ENCODE assay signal across 24 cellular contexts in genomic region chr19:10842788-10843187, GRCh38. TPM values are rescaled to one million over a fixed set of nuclear protein-coding genes. Genes with fewer than 3 reads are reported as not detected.
A peak's percentile ranks its signal among the peaks of the same experiment; 100 is the strongest.
DNase-seq lines count a peak whose midpoint lies in the region; ATAC-seq, FAIRE-seq and TF ChIP-seq lines count a peak whose summit lies in the region.
"Had no signal": no experiment of that assay in that cellular context is flagged by ENCODE, and none has a peak within 500 bp of the region (broad histone marks: within the 10 kb centered on the region; RNA-seq: fewer than 3 reads in every experiment).

No MANE protein-coding gene starts in this region.

- TF ChIP-seq CTCF in BE2C (IDR thresholded peaks at IDR 0.05; ENCODE audit: low read depth, low read length) (peak; percentile 16; the same call in 1 of the 2 replicates), K562 (IDR thresholded peaks at IDR 0.05 in 2 of 3, conservative IDR thresholded peaks at IDR 0.05 in 1 of 3; ENCODE audit: insufficient read depth in 2 of 3, low read depth in 1 of 3, low read length in 3 of 3) (no peak), Calu3 (IDR thresholded peaks at IDR 0.05; ENCODE audit: unreplicated experiment) (no peak), GM13977 (IDR thresholded peaks at IDR 0.05; ENCODE audit: extremely low read depth, insufficient read depth, missing control alignments) (no peak)

- no peak overlapping the region for H2AK5ac ChIP-seq in neuronal stem cell (ENCODE audit: low read depth, low read length)

- FAIRE-seq in K562 (lab: Jason Lieb, UNC), result no peak
- FAIRE-seq: A549, D721Med, G401.6, GM12891, GM18507 had no signal

- no peak for TF ChIP-seq EP300 in K562 (IDR thresholded peaks at IDR 0.05; ENCODE audit: low read length)

- no peak overlapping the region for H3K18ac ChIP-seq in neuronal stem cell (ENCODE audit: low read length)

- H3K27me3 Mint-ChIP-seq in stimulated activated naive B cell treated with anti-CD40 and anti-IgM and Interleukin-4, amounts not matched to agents 10 μg/mL and 1 μg/mL and 100 μg/mL, for 72 hours, result no peaks in the 10 kb centered on the region
- no peaks in the 10 kb centered on the region for H3K27me3 Mint-ChIP-seq in Calu3 (ENCODE audit: unreplicated experiment)
- H3K27me3 Mint-ChIP-seq: CD4-positive, alpha-beta memory T cell had no signal

- H3K79me2 ChIP-seq in K562 (ENCODE audit: control insufficient read depth, insufficient read depth, low read length), result no peaks in the 10 kb centered on the region

- H4K91ac ChIP-seq in neuronal stem cell (ENCODE audit: low read depth, low read length, poor library complexity), result no peak overlapping the region

- no peak for TF ChIP-seq POLR2A in K562 (conservative IDR thresholded peaks at IDR 0.05)

- in situ Hi-C loops in K562 (cut with MboI) (no loop called here), GM13977 (cut with MboI; ENCODE audit: low pct_unique_long_range_greater_than_20kb, low sequenced_read_pairs, unreplicated experiment) (no loop called here)

- H3K23ac ChIP-seq in neuronal stem cell (ENCODE audit: low read depth, low read length, poor library complexity), result no peak overlapping the region

- no peak overlapping the region for H2BK15ac ChIP-seq in neuronal stem cell (ENCODE audit: low read length)

- TF ChIP-seq RAD21 in K562 (CRISPR knock-in tag; conservative IDR thresholded peaks at IDR 0.05 in 1 of 2, IDR thresholded peaks at IDR 0.05 in 1 of 2), result no peak

- POLR2A ChIA-PET in K562 (lab: Yijun Ruan, JAX), result interaction anchor here (1.0 to 1.2 kb wide), 3 partner anchors 12 to 21 kb away, joined by 3 to 5 read pairs (median 3); no protein-coding TSS in a partner anchor

- no peak overlapping the region for H3K4me3 Mint-ChIP-seq in stimulated activated naive B cell treated with anti-CD40 and anti-IgM and Interleukin-4, amounts not matched to agents 10 μg/mL and 1 μg/mL and 100 μg/mL, for 72 hours
- H3K4me3 Mint-ChIP-seq in Calu3 (ENCODE audit: low read depth, unreplicated experiment), result no peak overlapping the region
- H3K4me3 Mint-ChIP-seq: B cell; CD14-positive monocyte; CD4-positive, alpha-beta memory T cell; CD4-positive, CD25-positive, alpha-beta regulatory T cell; CD8-positive, alpha-beta memory T cell had no signal

- no peaks in the 10 kb centered on the region for H4K20me1 ChIP-seq in K562 (replicated peaks; ENCODE audit: control insufficient read depth, insufficient read depth, low read length)
- H4K20me1 ChIP-seq: BLaER1 had no signal

- DNase-seq in BE2C (no peak), K562 (ENCODE audit: extremely low read depth in 1 of 4, low spot score in 3 of 4) (peak in 2 of 4 experiments; percentile 2 to 41), neuronal stem cell (ENCODE audit: low spot score) (no peak), Calu3 (no peak), GM13977 (ENCODE audit: low spot score) (no peak)
- DNase-seq in stimulated activated naive B cell treated with anti-CD40 and anti-IgM and Interleukin-4, amounts not matched to agents 10 μg/mL and 1 μg/mL and 100 μg/mL, for 72 hours, result no peak
- DNase-seq: AML-193; C1 segment of cervical spinal cord; CD4-positive, alpha-beta memory T cell; CD4-positive, CD25-positive, alpha-beta regulatory T cell; CD8-positive, alpha-beta memory T cell; COR-L47; DMS79 treated with DMSO at 0.1 percent for 48 hours; GF-D8 had no signal

- intact Hi-C loops in K562 (cut with micrococcal nuclease) (no loop called here), Calu3 (cut with micrococcal nuclease; ENCODE audit: unreplicated experiment) (no loop called here)

- BruUV-seq in K562 (replicated peaks; lab: Mats Ljungman, UMichigan), result no TSS peak
- no TSS peak for BruUV-seq in Calu3 (replicated peaks; lab: Mats Ljungman, UMichigan)

- H2BK12ac ChIP-seq in neuronal stem cell (ENCODE audit: low read length), result no peak overlapping the region

- H3K27ac Mint-ChIP-seq in stimulated activated naive B cell treated with anti-CD40 and anti-IgM and Interleukin-4, amounts not matched to agents 10 μg/mL and 1 μg/mL and 100 μg/mL, for 72 hours, result peak overlapping the region; percentile 42
- no peak overlapping the region for H3K27ac Mint-ChIP-seq in Calu3 (ENCODE audit: unreplicated experiment)
- H3K27ac Mint-ChIP-seq: B cell; CD4-positive, CD25-positive, alpha-beta regulatory T cell had no signal

- no peak overlapping the region for H3K9ac ChIP-seq in K562 (ENCODE audit: insufficient read depth in 1 of 2, low read depth in 2 of 2, low read length in 2 of 2)
- no peak overlapping the region for H3K9ac ChIP-seq in neuronal stem cell (ENCODE audit: low read depth, low read length, poor library complexity)
- H3K9ac ChIP-seq: BLaER1 had no signal

- no peaks in the 10 kb centered on the region for H3K27me3 ChIP-seq in BE2C
- no peaks in the 10 kb centered on the region for H3K27me3 ChIP-seq in K562 (ENCODE audit: control insufficient read depth in 2 of 2, insufficient read depth in 2 of 2, low read length in 2 of 2)
- no peaks in the 10 kb centered on the region for H3K27me3 ChIP-seq in neuronal stem cell (ENCODE audit: control insufficient read depth in 3 of 3, insufficient read depth in 3 of 3, low read depth in 1 of 3, low read length in 3 of 3)
- H3K27me3 ChIP-seq: BLaER1 had no signal

- no peak overlapping the region for H3K27ac ChIP-seq in K562 (ENCODE audit: extremely low read depth, low read depth, low read length)
- H3K27ac ChIP-seq in neuronal stem cell (replicated peaks; ENCODE audit: low read length), result no peak overlapping the region
- H3K27ac ChIP-seq: 22Rv1, A549, BLaER1 had no signal

- no peak overlapping the region for H2BK5ac ChIP-seq in neuronal stem cell (ENCODE audit: low read length)

- H3K4ac ChIP-seq in neuronal stem cell (ENCODE audit: low read length), result no peak overlapping the region

- H3K14ac ChIP-seq in neuronal stem cell (ENCODE audit: low read length), result no peak overlapping the region

- H3K9me3 ChIP-seq in BE2C, result no peaks in the 10 kb centered on the region; the same call in 1 of the 2 replicates
- peaks cover 5% of the 10 kb centered on the region for H3K9me3 ChIP-seq in K562 (replicated peaks; ENCODE audit: control insufficient read depth, insufficient read depth, low read depth, low read length)
- H3K9me3 ChIP-seq in neuronal stem cell (replicated peaks in 1 of 2; ENCODE audit: control insufficient read depth in 2 of 2, insufficient read depth in 1 of 2, low read depth in 1 of 2, low read length in 2 of 2), result peaks cover 1 to 3% of the 10 kb centered on the region in 2 donors
- H3K9me3 ChIP-seq: A549 had no signal

- peaks cover 5 to 7% of the 10 kb centered on the region in 2 donors for H3K9me3 Mint-ChIP-seq in stimulated activated naive B cell treated with anti-CD40 and anti-IgM and Interleukin-4, amounts not matched to agents 10 μg/mL and 1 μg/mL and 100 μg/mL, for 72 hours
- H3K9me3 Mint-ChIP-seq in Calu3 (ENCODE audit: low read depth, unreplicated experiment), result peaks cover 2% of the 10 kb centered on the region

- 54% methylated on average over 7 of the region's 7 CpGs for whole genome bisulfite sequencing in K562 (ENCODE audit: insufficient coverage, low coverage, missing lambda C conversion rate)
- no CpG with 5 or more reads among the region's 7 CpGs for WGBS in neuronal stem cell (ENCODE audit: extremely low coverage in 2 of 2, insufficient read length in 2 of 2, insufficient replicate concordance in 1 of 2), 2 donors

- H3K36me3 ChIP-seq in BE2C (no peaks in the 10 kb centered on the region), K562 (ENCODE audit: control insufficient read depth, insufficient read depth, low read length) (no peaks in the 10 kb centered on the region), neuronal stem cell (replicated peaks in 1 of 2; ENCODE audit: control insufficient read depth in 2 of 2, insufficient read depth in 2 of 2, low read length in 2 of 2) (no peaks in the 10 kb centered on the region)
- H3K36me3 ChIP-seq: BLaER1 had no signal

- 0 out of 2 replicates have a peak overlapping the region, but pooled peaks have one; percentile 6 for H3K4me2 ChIP-seq in K562 (ENCODE audit: insufficient read depth, low read length)
- H3K4me2 ChIP-seq in neuronal stem cell (ENCODE audit: insufficient read depth, low read length, poor library complexity, severe bottlenecking), result no peak overlapping the region
- H3K4me2 ChIP-seq: A549, BLaER1 had no signal

- no peaks in the 10 kb centered on the region for H3K4me1 ChIP-seq in BE2C
- peaks cover 13 to 19% of the 10 kb centered on the region in 2 experiments; a peak in 4 of 5 replicates for H3K4me1 ChIP-seq in K562 (replicated peaks in 1 of 2; ENCODE audit: control insufficient read depth in 2 of 2, insufficient read depth in 2 of 2, low read length in 2 of 2)
- H3K4me1 ChIP-seq in neuronal stem cell (ENCODE audit: control insufficient read depth in 2 of 2, insufficient read depth in 1 of 2, low read depth in 1 of 2, low read length in 2 of 2), result no peaks in the 10 kb centered on the region
- H3K4me1 ChIP-seq: A549, BLaER1 had no signal

- no peaks in the 10 kb centered on the region for H3K79me1 ChIP-seq in neuronal stem cell (ENCODE audit: low read depth, low read length)

- peaks cover 0 to 2% of the 10 kb centered on the region in 2 donors for H3K4me1 Mint-ChIP-seq in stimulated activated naive B cell treated with anti-CD40 and anti-IgM and Interleukin-4, amounts not matched to agents 10 μg/mL and 1 μg/mL and 100 μg/mL, for 72 hours
- no peaks in the 10 kb centered on the region for H3K4me1 Mint-ChIP-seq in Calu3 (ENCODE audit: low read depth, unreplicated experiment)
- H3K4me1 Mint-ChIP-seq: B cell; CD8-positive, alpha-beta memory T cell had no signal

- H4K8ac ChIP-seq in neuronal stem cell (ENCODE audit: low read depth, low read length), result no peak overlapping the region

- ATAC-seq in K562 (peak; percentile 63), HG03159 (IDR thresholded peaks at IDR 0.05; ENCODE audit: unreplicated experiment) (no peak)
- no peak for ATAC-seq in stimulated activated naive B cell treated with anti-CD40 and anti-IgM and Interleukin-4, amounts not matched to agents 10 μg/mL and 1 μg/mL and 100 μg/mL, for 72 hours (replicated peaks)
- ATAC-seq: A549 had no signal

- CTCF ChIA-PET in K562 (lab: Yijun Ruan, JAX; ENCODE audit: low intra/inter-chr PET ratio), result no interaction called here
- CTCF ChIA-PET in Calu3 (lab: Charles Lee), result interaction anchor here (0.6 kb wide), 2 partner anchors 15 to 69 kb away, joined by 4 read pairs; no protein-coding TSS in a partner anchor

- H2BK120ac ChIP-seq in neuronal stem cell (ENCODE audit: low read depth, low read length), result no peak overlapping the region

- H3K9me1 ChIP-seq in K562 (ENCODE audit: control insufficient read depth, insufficient read depth, low read length), result no peaks in the 10 kb centered on the region

- no peak overlapping the region for H3K4me3 ChIP-seq in BE2C (ENCODE audit: low read depth, low read length)
- H3K4me3 ChIP-seq in K562, result no peak overlapping the region
- H3K4me3 ChIP-seq in neuronal stem cell (ENCODE audit: low read length in 2 of 2), result no peak overlapping the region
- H3K4me3 ChIP-seq: A549, BLaER1 had no signal

- peak overlapping the region; percentile 60 for H2AFZ ChIP-seq in K562 (ENCODE audit: low read depth, low read length)
- peak overlapping the region; percentile 59 for H2AFZ ChIP-seq in neuronal stem cell (ENCODE audit: low read length)

- H3K36me3 Mint-ChIP-seq in stimulated activated naive B cell treated with anti-CD40 and anti-IgM and Interleukin-4, amounts not matched to agents 10 μg/mL and 1 μg/mL and 100 μg/mL, for 72 hours, result peaks cover 4 to 10% of the 10 kb centered on the region in 2 donors
- no peaks in the 10 kb centered on the region for H3K36me3 Mint-ChIP-seq in Calu3 (ENCODE audit: insufficient read depth, unreplicated experiment)

RNA-seq across cellular contexts. Expression of gene C19orf38, which starts 5.4 kb away (rescaled TPM):
- polyA plus RNA-seq in BE2C (2012; ENCODE audit: insufficient read depth, insufficient read length, low read depth), result not detected
- 0.83 TPM in 1 of 2 replicates, not detected in the other for total RNA-seq in K562 (2011; cell fraction: chromatin; rRNA removed; ENCODE audit: low replicate concordance)
- total RNA-seq in K562 (2011; cell fraction: nucleolus; rRNA removed), result 0.50 TPM in 1 of 2 replicates, not detected in the other
- total RNA-seq in K562 (2011; cell fraction: nucleoplasm; rRNA removed), result not detected in 2 replicates
- total RNA-seq in K562 (2014; rRNA removed) (0.16 TPM in 1 of 2 replicates, not detected in the other), K562 (2014; rRNA removed; fragmentation: Illumina TruSeq; extraction: Trizol) (not detected in 2 replicates), K562 (2015; rRNA removed; fragmentation: Illumina TruSeq; extraction: Trizol) (not detected in 2 replicates), K562 (2021) (0.18 and 0.29 TPM in 2 replicates), Calu3 (2022) (0.51 TPM in 1 of 2 replicates, not detected in the other)
- polyA plus RNA-seq in K562 (2011; rRNA removed) (0.14 and 0.31 TPM in 2 replicates), K562 (2014; fragmentation: Illumina TruSeq; extraction: Trizol) (not detected in 2 replicates), K562 (2014; fragmentation: Nextera tagmentation; extraction: Ambion mirVana) (not detected), K562 (2014; rRNA removed) (0.53 TPM in 1 of 2 replicates, not detected in the other)
- 0.19 and 0.22 TPM in 2 replicates for polyA plus RNA-seq in K562 (2011; cell fraction: cytosol; rRNA removed)
- 0.10 and 0.34 TPM in 2 replicates for polyA plus RNA-seq in K562 (2011; cell fraction: nucleus; rRNA removed)
- polyA plus RNA-seq in K562 (2012), result 0.27 and 0.40 TPM in 2 replicates
- not detected in 2 replicates for polyA minus RNA-seq in K562 (2011; rRNA and poly(A)+ RNA removed)
- not detected in 2 replicates for polyA minus RNA-seq in K562 (2011; cell fraction: cytosol; rRNA and poly(A)+ RNA removed)
- 0.27 and 0.56 TPM in 2 replicates for polyA minus RNA-seq in K562 (2011; cell fraction: nucleus; rRNA and poly(A)+ RNA removed)
- polyA plus RNA-seq in neuronal stem cell (2013, experiment 1 of 2), result 0.15 TPM
- 0.14 TPM for polyA plus RNA-seq in neuronal stem cell (2013, experiment 2 of 2)
- polyA plus RNA-seq: CD8-positive, alpha-beta memory T cell had no signal

RNA-seq across cellular contexts. Expression of gene TMED1, which starts 6.8 kb away (rescaled TPM):
- polyA plus RNA-seq in BE2C (2012; ENCODE audit: insufficient read depth, insufficient read length, low read depth), result 114 TPM
- total RNA-seq in K562 (2011; cell fraction: chromatin; rRNA removed; ENCODE audit: low replicate concordance), result 12.5 and 36.8 TPM in 2 replicates
- total RNA-seq in K562 (2011; cell fraction: nucleolus; rRNA removed), result 63.2 and 77.4 TPM in 2 replicates
- total RNA-seq in K562 (2011; cell fraction: nucleoplasm; rRNA removed), result 32.4 and 49.3 TPM in 2 replicates
- total RNA-seq in K562 (2014; rRNA removed) (28.1 and 34.4 TPM in 2 replicates), K562 (2014; rRNA removed; fragmentation: Illumina TruSeq; extraction: Trizol) (7.4 and 8.0 TPM in 2 replicates), K562 (2015; rRNA removed; fragmentation: Illumina TruSeq; extraction: Trizol) (22.7 and 23.5 TPM in 2 replicates), K562 (2021) (25.5 and 28.2 TPM in 2 replicates), Calu3 (2022) (20.7 and 22.6 TPM in 2 replicates)
- polyA plus RNA-seq in K562 (2011; rRNA removed) (26.1 and 27.9 TPM in 2 replicates), K562 (2014; fragmentation: Illumina TruSeq; extraction: Trizol) (9.6 and 18.6 TPM in 2 replicates), K562 (2014; fragmentation: Nextera tagmentation; extraction: Ambion mirVana) (1 to 10 TPM in 1 of 2 experiments, under 1 TPM in 1; 0.86 to 5.9 TPM), K562 (2014; rRNA removed) (29.3 and 30.2 TPM in 2 replicates)
- polyA plus RNA-seq in K562 (2011; cell fraction: cytosol; rRNA removed), result 33.2 and 47.1 TPM in 2 replicates
- polyA plus RNA-seq in K562 (2011; cell fraction: nucleus; rRNA removed), result 10.9 and 12.8 TPM in 2 replicates
- polyA plus RNA-seq in K562 (2012), result 28.9 and 42.7 TPM in 2 replicates
- 11.8 and 20.7 TPM in 2 replicates for polyA minus RNA-seq in K562 (2011; rRNA and poly(A)+ RNA removed)
- polyA minus RNA-seq in K562 (2011; cell fraction: cytosol; rRNA and poly(A)+ RNA removed), result 14.7 and 14.8 TPM in 2 replicates
- polyA minus RNA-seq in K562 (2011; cell fraction: nucleus; rRNA and poly(A)+ RNA removed), result 4.3 and 6.6 TPM in 2 replicates
- polyA plus RNA-seq in neuronal stem cell (2013, experiment 1 of 2), result 32.4 TPM
- 32.9 TPM for polyA plus RNA-seq in neuronal stem cell (2013, experiment 2 of 2)

RNA-seq across cellular contexts. Expression of gene CARM1, which starts 28.6 kb away (rescaled TPM):
- 81.7 TPM for polyA plus RNA-seq in BE2C (2012; ENCODE audit: insufficient read depth, insufficient read length, low read depth)
- 50.4 and 92.7 TPM in 2 replicates for total RNA-seq in K562 (2011; cell fraction: chromatin; rRNA removed; ENCODE audit: low replicate concordance)
- total RNA-seq in K562 (2011; cell fraction: nucleolus; rRNA removed), result 57.5 and 60.4 TPM in 2 replicates
- total RNA-seq in K562 (2011; cell fraction: nucleoplasm; rRNA removed), result 52.4 and 52.6 TPM in 2 replicates
- total RNA-seq in K562 (2014; rRNA removed) (31.9 and 41.8 TPM in 2 replicates), K562 (2014; rRNA removed; fragmentation: Illumina TruSeq; extraction: Trizol) (14.1 and 18.6 TPM in 2 replicates), K562 (2015; rRNA removed; fragmentation: Illumina TruSeq; extraction: Trizol) (25.2 and 27.1 TPM in 2 replicates), K562 (2021) (86.0 and 86.3 TPM in 2 replicates), Calu3 (2022) (29.1 and 32.8 TPM in 2 replicates)
- polyA plus RNA-seq in K562 (2011; rRNA removed) (29.7 and 54.8 TPM in 2 replicates), K562 (2014; fragmentation: Illumina TruSeq; extraction: Trizol) (59.8 and 73.9 TPM in 2 replicates), K562 (2014; fragmentation: Nextera tagmentation; extraction: Ambion mirVana) (under 1 TPM; 0.36 to 0.65 TPM), K562 (2014; rRNA removed) (49.1 and 56.5 TPM in 2 replicates)
- polyA plus RNA-seq in K562 (2011; cell fraction: cytosol; rRNA removed), result 39.1 and 73.7 TPM in 2 replicates
- 61.7 and 77.2 TPM in 2 replicates for polyA plus RNA-seq in K562 (2011; cell fraction: nucleus; rRNA removed)
- polyA plus RNA-seq in K562 (2012), result 54.2 and 71.7 TPM in 2 replicates
- polyA minus RNA-seq in K562 (2011; rRNA and poly(A)+ RNA removed), result 20.6 and 23.7 TPM in 2 replicates
- polyA minus RNA-seq in K562 (2011; cell fraction: cytosol; rRNA and poly(A)+ RNA removed), result 32.6 and 45.6 TPM in 2 replicates
- 13.1 and 18.4 TPM in 2 replicates for polyA minus RNA-seq in K562 (2011; cell fraction: nucleus; rRNA and poly(A)+ RNA removed)
- polyA plus RNA-seq in neuronal stem cell (2013, experiment 1 of 2), result 119 TPM
- polyA plus RNA-seq in neuronal stem cell (2013, experiment 2 of 2), result 114 TPM
